9 cellular contexts compared by ENCODE assay signal in the genomic region with DNA sequence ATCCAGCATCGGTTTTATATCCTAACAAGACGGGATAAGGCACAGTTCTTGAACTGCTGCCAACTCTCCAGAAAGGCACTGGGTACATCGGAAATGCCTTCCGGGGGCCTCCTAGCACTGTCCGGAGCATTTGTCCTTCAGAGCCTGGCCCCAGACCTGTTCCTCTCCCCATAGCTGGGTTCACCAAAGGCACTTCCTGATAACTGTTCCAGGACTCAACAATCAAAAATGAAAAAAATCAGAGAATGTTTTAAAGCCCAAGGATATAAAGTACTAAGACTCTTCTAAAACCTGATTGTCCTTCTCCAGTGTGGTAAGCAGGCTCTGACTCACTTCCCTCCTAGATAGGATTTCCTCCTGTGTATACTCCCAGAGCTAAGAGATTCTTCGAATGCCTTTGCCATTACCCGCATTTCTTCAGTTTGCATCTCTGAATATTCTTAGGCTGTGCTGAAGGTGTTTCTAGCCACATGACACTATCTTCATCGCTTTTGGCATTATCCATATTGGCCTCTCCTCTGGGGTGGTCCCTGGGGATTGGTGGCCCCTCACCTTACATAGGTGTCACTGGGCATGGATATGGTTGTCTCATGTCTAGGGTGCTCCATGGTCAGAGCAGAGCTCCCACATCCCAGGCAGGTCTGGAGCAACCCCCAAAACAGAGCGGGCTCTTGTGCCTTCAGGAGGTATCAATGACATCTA.
DNase-seq lines count a peak whose midpoint lies in the region; ATAC-seq and TF ChIP-seq lines count a peak whose summit lies in the region.
"Had no signal": no experiment of that assay in that cellular context is flagged by ENCODE, and none has a peak within 500 bp of the region (broad histone marks: within the 10 kb centered on the region; RNA-seq: fewer than 3 reads in every experiment).

No MANE protein-coding gene starts in this region.

- no peak for TF ChIP-seq CTCF in BJ (IDR thresholded peaks at IDR 0.05; ENCODE audit: insufficient read depth, low read depth, low read length)

- peak overlapping the region; percentile 84 for H3K27ac ChIP-seq in epithelial cell of prostate

- H3K27me3 ChIP-seq in BJ (ENCODE audit: control insufficient read depth, insufficient read depth, low read length), result no peaks in the 10 kb centered on the region

- DNase-seq in BJ (ENCODE audit: low read depth) (peak; percentile 84), NCI-H460 (ENCODE audit: extremely low read depth, low read depth) (peak; percentile 93), epithelial cell of prostate (ENCODE audit: low read depth, low spot score) (peak; percentile 78), lung microvascular endothelial cell (ENCODE audit: low read depth in 2 of 2) (peak; percentile 53 to 98), NCI-H774 (lab: John Stamatoyannopoulos, UW) (no peak), HuH-7.5 (ENCODE audit: low spot score) (no peak)
- DNase-seq: T-helper 17 cell had no signal

- CTCF ChIA-PET in BJ (lab: Yijun Ruan, JAX), result interaction anchor here (0.9 to 1.2 kb wide), 2 partner anchors 20 to 37 kb away, joined by 3 read pairs; no protein-coding TSS in a partner anchor

- ATAC-seq in GM19467 (IDR thresholded peaks at IDR 0.05; ENCODE audit: unreplicated experiment), result no peak
- no peak for ATAC-seq in HG03571 (IDR thresholded peaks at IDR 0.05; ENCODE audit: unreplicated experiment)
- ATAC-seq: T-helper 17 cell had no signal

- POLR2A ChIA-PET in BJ (lab: Charles Lee), result interaction anchor here (0.6 kb wide), 1 partner anchor 305 kb away, joined by 4 read pairs; no protein-coding TSS in a partner anchor

- H3K4me3 ChIP-seq in BJ (ENCODE audit: low read depth, low read length), result peak overlapping the region; percentile 4; the same call in 1 of the 2 replicates

- H3K36me3 ChIP-seq in BJ (ENCODE audit: control insufficient read depth, insufficient read depth, low read length), result no peaks in the 10 kb centered on the region

Comparison
In these comparisons a context has a peak if more than half of its experiments do, and no peak if none do; other contexts are left out.
1. DNase-seq: peak in BJ (single experiment), NCI-H460 (single experiment), epithelial cell of prostate (single experiment) and lung microvascular endothelial cell (2 of 2); none in NCI-H774 (single experiment) and HuH-7.5 (single experiment).